9 cellular contexts compared by ENCODE assay signal in genomic region chr11:114059984-114060401, GRCh38. TPM values are rescaled to one million over a fixed set of nuclear protein-coding genes. Genes with fewer than 3 reads are reported as not detected.
A peak's percentile ranks its signal among the peaks of the same experiment; 100 is the strongest.
DNase-seq lines count a peak whose midpoint lies in the region; ATAC-seq and TF ChIP-seq lines count a peak whose summit lies in the region.
"Had no signal": no experiment of that assay in that cellular context is flagged by ENCODE, and none has a peak within 500 bp of the region (broad histone marks: within the 10 kb centered on the region; RNA-seq: fewer than 3 reads in every experiment).

No MANE protein-coding gene starts in this region.

- DNase-seq in DMS79 treated with DMSO at 0.1 percent for 48 hours (lab: John Stamatoyannopoulos, UW) (peak; percentile 52), DMS79 (lab: John Stamatoyannopoulos, UW) (no peak), endodermal cell (peak; percentile 69), vagina (ENCODE audit: extremely low spot score in 2 of 2) (no peak), NCI-H128 (lab: John Stamatoyannopoulos, UW; ENCODE audit: unreplicated experiment) (no peak)

- H3K4me1 ChIP-seq in endodermal cell (ENCODE audit: control insufficient read depth, insufficient read depth, low read length) (peaks cover 14% of the 10 kb centered on the region), muscle layer of duodenum (ENCODE audit: control insufficient read depth in 1 of 2, insufficient read depth in 2 of 2, low read length in 2 of 2) (peaks cover 9 to 39% of the 10 kb centered on the region in 2 donors), vagina (peaks cover 47% of the 10 kb centered on the region)

- H3K36me3 ChIP-seq in endodermal cell (ENCODE audit: control insufficient read depth, insufficient read depth, low read length) (no peaks in the 10 kb centered on the region), muscle layer of duodenum (ENCODE audit: control insufficient read depth in 1 of 2, insufficient read depth in 2 of 2, low read length in 2 of 2) (peaks cover 13 to 20% of the 10 kb centered on the region in 2 donors), vagina (peaks cover 4 to 22% of the 10 kb centered on the region in 2 donors)

- WGBS in endodermal cell (ENCODE audit: insufficient coverage in 1 of 2, insufficient read length in 1 of 2), 2 experiments, result 0 to 1% methylated on average over 5 to 33 of the region's 33 CpGs

- H3K27ac ChIP-seq in VCaP (peak overlapping the region; percentile 99), endodermal cell (ENCODE audit: low read depth, low read length) (peak overlapping the region; percentile 70), muscle layer of duodenum (ENCODE audit: low read length) (peak overlapping the region; percentile 82), vagina (peak overlapping the region; percentile 96)

- H3K4me3 Mint-ChIP-seq in endodermal cell, result peak overlapping the region; percentile 69

- no peaks in the 10 kb centered on the region for H3K36me3 Mint-ChIP-seq in endodermal cell (ENCODE audit: low read depth)

- H3K27me3 ChIP-seq in endodermal cell (ENCODE audit: control insufficient read depth, insufficient read depth, low read length, poor library complexity, severe bottlenecking) (peaks cover 98% of the 10 kb centered on the region), muscle layer of duodenum (ENCODE audit: low read depth, low read length) (peaks cover 4% of the 10 kb centered on the region), vagina (no peaks in the 10 kb centered on the region)

- no peak overlapping the region for H3K9ac ChIP-seq in endodermal cell (ENCODE audit: extremely low read depth, low read length, poor library complexity, severe bottlenecking)

- no peaks in the 10 kb centered on the region for H3K9me3 Mint-ChIP-seq in endodermal cell

- no peak for ATAC-seq in GM18861 (IDR thresholded peaks at IDR 0.05; ENCODE audit: unreplicated experiment)

- peaks cover 96% of the 10 kb centered on the region for H3K27me3 Mint-ChIP-seq in endodermal cell (ENCODE audit: insufficient read depth)

- H3K4me3 ChIP-seq in endodermal cell (ENCODE audit: low read length) (peak overlapping the region; percentile 81), muscle layer of duodenum (ENCODE audit: low read depth in 1 of 2, low read length in 2 of 2) (peak overlapping the region; percentile 83 to 97), vagina (peak overlapping the region; percentile 81 to 97)

- TF ChIP-seq POLR2A in vagina (IDR thresholded peaks at IDR 0.05), result no peak

- no peak overlapping the region for H3K27ac Mint-ChIP-seq in endodermal cell

- H3K4me1 Mint-ChIP-seq in endodermal cell, result peaks cover 34% of the 10 kb centered on the region

- no peak for TF ChIP-seq CTCF in VCaP (conservative IDR thresholded peaks at IDR 0.05)
- no peak for TF ChIP-seq CTCF in endodermal cell (conservative IDR thresholded peaks at IDR 0.05)
- no peak for TF ChIP-seq CTCF in vagina (IDR thresholded peaks at IDR 0.05)

- intact Hi-C loops in vagina (cut with DNase I), result loop anchor here (2.0 to 5.0 kb wide), 4 partner anchors 97 to 201 kb away; no protein-coding TSS in a partner anchor

- H3K9me3 ChIP-seq in endodermal cell (ENCODE audit: control insufficient read depth, low read length) (no peaks in the 10 kb centered on the region), muscle layer of duodenum (ENCODE audit: control insufficient read depth in 1 of 2, low read length in 2 of 2) (no peaks in the 10 kb centered on the region), vagina (no peaks in the 10 kb centered on the region)

RNA-seq across cellular contexts. Expression of gene ZBTB16, which starts 0.5 kb away (rescaled TPM):
- total RNA-seq in endodermal cell (1 to 10 TPM; 4.1 to 5.8 TPM), vagina (243 TPM)
- polyA plus RNA-seq in endodermal cell (2013, experiment 1 of 2), result 16.5 TPM
- polyA plus RNA-seq in endodermal cell (2013, experiment 2 of 2), result 16.8 TPM
- total RNA-seq: SK-MEL-5 had no signal

Comparison
In these comparisons a context has a peak if more than half of its experiments do, and no peak if none do; other contexts are left out.
1. DNase-seq: peak in DMS79 treated with DMSO at 0.1 percent for 48 hours (single experiment) and endodermal cell (single experiment); none in DMS79 (single experiment), vagina (0 of 2) and NCI-H128 (single experiment).
2. RNA of gene ZBTB16, which starts 0.5 kb away (total RNA-seq): 243 TPM in vagina (single experiment); 4.1 to 5.8 TPM in endodermal cell; every median in the first group is over 10 times any median in the second.
3. Peak in every context shown above with its lines, with median percentiles within 50 percentile points of each other: H3K27ac ChIP-seq and H3K4me3 ChIP-seq.